ENCODE assay signal across 1 cellular context in the genomic region with DNA sequence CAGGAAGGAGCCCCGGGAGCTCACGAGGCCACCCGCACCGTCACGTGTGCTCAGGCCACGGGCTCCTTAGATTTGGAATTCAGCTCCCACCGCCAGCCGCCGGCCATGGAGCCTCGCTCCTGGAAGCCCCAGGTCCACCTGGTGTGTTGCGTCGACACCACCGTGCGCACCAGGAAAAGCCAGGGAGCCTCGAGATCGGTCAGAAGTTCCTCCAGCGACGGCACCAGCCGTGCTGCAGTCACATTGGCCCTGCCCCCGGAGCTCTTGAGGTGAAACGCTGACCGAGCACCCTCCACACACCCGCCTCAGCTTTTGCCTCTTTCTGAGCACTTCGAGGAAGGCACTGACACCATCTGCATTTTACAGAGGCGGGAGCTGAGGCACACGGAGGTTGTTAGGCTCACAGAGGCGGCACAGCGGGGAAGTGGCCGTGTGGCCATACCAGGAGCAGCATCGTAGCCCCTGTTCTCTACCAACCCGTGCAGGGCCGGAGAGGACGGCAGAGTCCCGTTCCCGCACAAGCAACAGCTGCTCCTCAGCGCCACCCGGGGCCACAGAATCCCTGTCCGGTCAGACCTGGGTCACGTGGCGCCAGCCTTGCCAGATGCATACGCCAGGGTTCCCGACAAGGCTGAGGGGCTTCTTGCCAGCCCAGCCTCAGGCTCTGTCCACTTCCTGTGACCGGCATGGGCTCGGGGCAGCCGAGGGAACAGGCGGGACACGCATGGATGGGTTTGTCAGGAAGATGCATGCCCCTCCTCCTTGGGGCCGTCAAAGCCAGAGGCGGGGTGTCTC.
TF ChIP-seq lines count a peak whose summit lies in the region.

No MANE protein-coding gene starts in this region.

TF ChIP-seq in GM23338, 12 proteins besides CTCF, POLR2A, EP300 and RAD21:
- TF ChIP-seq EZH2phosphoT487 (IDR thresholded peaks at IDR 0.05; ENCODE audit: unreplicated experiment) (no peak), ZNF114 (CRISPR knock-in tag; IDR thresholded peaks at IDR 0.05) (no peak), ZNF462 (CRISPR knock-in tag; IDR thresholded peaks at IDR 0.05) (no peak), POLR2AphosphoS5 (IDR thresholded peaks at IDR 0.05; ENCODE audit: low read depth) (no peak), STAT1 (IDR thresholded peaks at IDR 0.05; ENCODE audit: unreplicated experiment) (no peak), JUNB (IDR thresholded peaks at IDR 0.05; ENCODE audit: unreplicated experiment) (no peak), REST (IDR thresholded peaks at IDR 0.05; ENCODE audit: unreplicated experiment) (no peak), ZNF331 (CRISPR knock-in tag; IDR thresholded peaks at IDR 0.05; ENCODE audit: low read depth) (no peak), CREB1 (CRISPR knock-in tag; IDR thresholded peaks at IDR 0.05; ENCODE audit: low read depth) (no peak), EZH2 (IDR thresholded peaks at IDR 0.05; ENCODE audit: low read depth, unreplicated experiment) (no peak), NANOG (IDR thresholded peaks at IDR 0.05; ENCODE audit: borderline replicate concordance) (no peak)
- TF ChIP-seq, protein P1, sequence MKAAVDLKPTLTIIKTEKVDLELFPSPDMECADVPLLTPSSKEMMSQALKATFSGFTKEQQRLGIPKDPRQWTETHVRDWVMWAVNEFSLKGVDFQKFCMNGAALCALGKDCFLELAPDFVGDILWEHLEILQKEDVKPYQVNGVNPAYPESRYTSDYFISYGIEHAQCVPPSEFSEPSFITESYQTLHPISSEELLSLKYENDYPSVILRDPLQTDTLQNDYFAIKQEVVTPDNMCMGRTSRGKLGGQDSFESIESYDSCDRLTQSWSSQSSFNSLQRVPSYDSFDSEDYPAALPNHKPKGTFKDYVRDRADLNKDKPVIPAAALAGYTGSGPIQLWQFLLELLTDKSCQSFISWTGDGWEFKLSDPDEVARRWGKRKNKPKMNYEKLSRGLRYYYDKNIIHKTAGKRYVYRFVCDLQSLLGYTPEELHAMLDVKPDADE (IDR thresholded peaks at IDR 0.05) = no peak
